15 cellular contexts compared by ENCODE assay signal in the genomic region with DNA sequence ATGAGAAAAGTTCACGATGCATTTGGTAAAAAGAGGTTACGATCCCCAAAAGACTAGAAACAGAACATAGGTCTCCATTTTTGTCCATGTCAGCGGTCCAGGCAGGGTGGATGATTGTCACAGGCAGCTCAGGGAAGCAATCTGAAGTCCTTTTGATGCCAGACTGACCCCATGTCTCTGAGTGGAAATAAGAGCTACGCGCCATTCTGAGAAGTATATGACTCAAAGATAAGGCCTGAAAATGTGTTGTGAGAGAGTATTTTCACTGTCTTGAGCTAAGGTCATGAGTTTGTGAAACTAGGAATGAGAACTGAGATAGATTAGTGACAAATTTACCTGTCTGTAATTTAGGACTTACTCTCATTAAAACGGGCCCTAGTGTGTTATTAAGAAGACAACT.
DNase-seq lines count a peak whose midpoint lies in the region; ATAC-seq, FAIRE-seq and TF ChIP-seq lines count a peak whose summit lies in the region.
"Had no signal": no experiment of that assay in that cellular context is flagged by ENCODE, and none has a peak within 500 bp of the region (broad histone marks: within the 10 kb centered on the region; RNA-seq: fewer than 3 reads in every experiment).

No MANE protein-coding gene starts in this region.

- TF ChIP-seq POLR2A in A549 (IDR thresholded peaks at IDR 0.05; ENCODE audit: low read length) = no peak

- no peak for TF ChIP-seq RAD21 in A549 (conservative IDR thresholded peaks at IDR 0.05 in 1 of 2, IDR thresholded peaks at IDR 0.05 in 1 of 2)

- CTCF ChIA-PET in A549 (lab: Yijun Ruan, JAX) = interaction anchor here (1.5 to 1.6 kb wide), 2 partner anchors 13 to 17 kb away, joined by 3 to 4 read pairs; no protein-coding TSS in a partner anchor

- H3K9me3 Mint-ChIP-seq in activated T-helper 17 cell treated with anti-CD3 and anti-CD28 coated beads, Interleukin-2, amount 50 U/mL, for 72 hours = no peaks in the 10 kb centered on the region

- H3K27me3 Mint-ChIP-seq in activated T-helper 17 cell treated with anti-CD3 and anti-CD28 coated beads, Interleukin-2, amount 50 U/mL, for 72 hours = no peaks in the 10 kb centered on the region

- no peak for DNase-seq in A549 (ENCODE audit: low read depth in 1 of 2, low spot score in 1 of 2)
- DNase-seq in nucleus accumbens (lab: John Stamatoyannopoulos, UW) = no peak
- no peak for DNase-seq in NCI-H69 (lab: John Stamatoyannopoulos, UW)
- DNase-seq in activated CD8-positive, alpha-beta memory T cell treated with anti-CD3 and anti-CD28 coated beads for 24 hours = no peak
- DNase-seq: activated CD4-positive, CD25-positive, alpha-beta regulatory T cell treated with anti-CD3 and anti-CD28 coated beads, Interleukin-2, amount 50 U/mL, for 72 hours; activated effector memory CD4-positive, alpha-beta T cell treated with Interleukin-2 at 50 U/mL for 16 hours; body of pancreas; effector memory CD4-positive, alpha-beta T cell; kidney; posterior cingulate gyrus; T-helper 1 cell had no signal

- H3K27ac ChIP-seq in A549 = peak overlapping the region; percentile 8 to 61; a peak in 3 of 6 replicates
- H3K27ac ChIP-seq: body of pancreas had no signal

- no peak for FAIRE-seq in A549 (lab: Jason Lieb, UNC)
- FAIRE-seq: kidney had no signal

- no peak overlapping the region for H3K27ac Mint-ChIP-seq in activated T-helper 17 cell treated with anti-CD3 and anti-CD28 coated beads, Interleukin-2, amount 50 U/mL, for 72 hours

- H3K4me1 ChIP-seq in A549 = peaks cover 34% of the 10 kb centered on the region
- H3K4me1 ChIP-seq: body of pancreas had no signal

- no peaks in the 10 kb centered on the region for H3K4me1 Mint-ChIP-seq in activated T-helper 17 cell treated with anti-CD3 and anti-CD28 coated beads, Interleukin-2, amount 50 U/mL, for 72 hours

- no peak overlapping the region for H3K4me3 ChIP-seq in A549
- H3K4me3 ChIP-seq: body of pancreas had no signal

- no peak for TF ChIP-seq EP300 in A549 (IDR thresholded peaks at IDR 0.05)

- no peak for TF ChIP-seq CTCF in A549 (IDR thresholded peaks at IDR 0.05)

- no peak overlapping the region for H3K4me3 Mint-ChIP-seq in activated T-helper 17 cell treated with anti-CD3 and anti-CD28 coated beads, Interleukin-2, amount 50 U/mL, for 72 hours

- peaks cover 6% of the 10 kb centered on the region for H3K36me3 Mint-ChIP-seq in activated T-helper 17 cell treated with anti-CD3 and anti-CD28 coated beads, Interleukin-2, amount 50 U/mL, for 72 hours (ENCODE audit: low read depth)

- ATAC-seq in A549 (no peak), GM18907 (IDR thresholded peaks at IDR 0.05; ENCODE audit: unreplicated experiment) (peak; percentile 60), HG02943 (IDR thresholded peaks at IDR 0.05; ENCODE audit: low read depth, unreplicated experiment) (peak; percentile 58), HG03520 (IDR thresholded peaks at IDR 0.05; ENCODE audit: unreplicated experiment) (no peak)
- ATAC-seq in activated T-helper 17 cell treated with anti-CD3 and anti-CD28 coated beads, Interleukin-2, amount 50 U/mL, for 72 hours (replicated peaks) = peak; percentile 45
- ATAC-seq: body of pancreas had no signal

- POLR2A ChIA-PET in A549 (lab: Yijun Ruan, JAX) = no interaction called here

- WGBS in A549 (ENCODE audit: missing lambda C conversion rate) = 79% methylated on average over 6 of the region's 6 CpGs

- H3K9me3 ChIP-seq in A549 = no peaks in the 10 kb centered on the region
- H3K9me3 ChIP-seq: body of pancreas had no signal

- peak overlapping the region; percentile 60 for H3K4me2 ChIP-seq in A549

TF ChIP-seq in A549, 52 proteins besides CTCF, POLR2A, EP300 and RAD21:
- TF ChIP-seq RNF2 (IDR thresholded peaks at IDR 0.05; ENCODE audit: borderline replicate concordance, low read depth) = no peak
- no peak for TF ChIP-seq E2F6 (IDR thresholded peaks at IDR 0.05; ENCODE audit: borderline replicate concordance, low read depth)
- no peak for TF ChIP-seq SMC3 (IDR thresholded peaks at IDR 0.05)
- TF ChIP-seq NPAS2 (CRISPR knock-in tag; IDR thresholded peaks at IDR 0.05; ENCODE audit: borderline replicate concordance) = no peak
- no peak for TF ChIP-seq GATA3 (IDR thresholded peaks at IDR 0.05; ENCODE audit: borderline replicate concordance)
- no peak for TF ChIP-seq CBX2 (IDR thresholded peaks at IDR 0.05; ENCODE audit: borderline replicate concordance, low read depth)
TF ChIP-seq in A549: peak in this region for 0.

Comparison
In these comparisons a context has a peak if more than half of its experiments do, and no peak if none do; other contexts are left out.
1. ATAC-seq: peak in GM18907 (single experiment), HG02943 (single experiment) and activated T-helper 17 cell treated with anti-CD3 and anti-CD28 coated beads, Interleukin-2, amount 50 U/mL, for 72 hours (single experiment); none in A549 (0 of 2) and HG03520 (single experiment).